8 cellular contexts compared by ENCODE assay signal in the genomic region with DNA sequence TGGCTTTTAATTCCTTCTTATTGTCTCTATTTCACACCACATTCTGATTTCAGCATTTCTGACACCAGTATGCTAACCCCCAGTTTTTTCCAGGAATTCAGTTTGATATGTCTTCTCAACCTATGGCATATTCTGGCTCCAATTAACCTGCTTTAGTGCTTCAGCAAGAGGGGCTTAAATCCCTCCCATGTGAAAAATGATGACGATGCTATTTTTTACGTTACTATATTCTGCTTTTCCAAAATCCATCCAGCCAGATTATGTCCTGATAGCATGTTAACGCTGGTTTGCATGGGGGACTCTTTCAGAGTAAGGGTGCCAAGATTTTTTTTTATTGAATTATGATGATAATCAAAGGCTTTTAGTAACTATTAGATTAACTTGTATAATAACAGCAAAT.
"Had no signal": no experiment of that assay in that cellular context is flagged by ENCODE, and none has a peak within 500 bp of the region (broad histone marks: within the 10 kb centered on the region; RNA-seq: fewer than 3 reads in every experiment).

No MANE protein-coding gene starts in this region.

- H3K36me3 ChIP-seq: HAP-1 had no signal

- H3K27ac ChIP-seq: KMS-11 had no signal

- H3K9me3 ChIP-seq: HAP-1 had no signal

- H3K4me2 ChIP-seq: GM23338, KMS-11 had no signal

- H3K9ac ChIP-seq: KMS-11 had no signal

- H3K4me1 ChIP-seq: HAP-1 had no signal

- ATAC-seq: GM23338, HCT116 had no signal

- DNase-seq: H7, HFFc6, KBM-7 had no signal

- FAIRE-seq: HTR-8/SVneo had no signal

- H3K4me3 ChIP-seq: GM23338, HAP-1 had no signal
